8 cellular contexts compared by ENCODE assay signal in the genomic region with DNA sequence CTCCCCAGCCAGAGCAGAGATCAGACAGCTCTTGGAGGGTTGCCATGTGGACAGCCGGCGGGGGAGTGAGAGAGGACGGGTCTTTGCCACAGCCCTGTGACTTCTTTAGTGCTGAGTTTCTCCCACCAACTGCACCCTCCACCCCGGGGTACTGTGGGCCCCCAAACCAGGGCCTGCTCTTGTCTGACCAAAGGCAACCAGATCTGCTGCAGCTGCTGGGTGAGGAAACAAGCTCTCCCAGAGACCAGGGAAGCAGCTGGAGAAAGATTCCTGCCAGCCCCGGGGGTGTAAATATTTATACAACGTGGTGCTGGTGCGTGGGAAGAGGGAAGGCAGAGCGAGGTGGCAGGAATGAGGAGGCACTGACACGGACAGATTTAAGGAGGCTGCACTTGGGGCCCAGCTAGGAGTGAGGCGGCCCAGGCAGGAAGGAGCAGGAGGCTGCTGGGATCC. TPM values are rescaled to one million over a fixed set of nuclear protein-coding genes. Genes with fewer than 3 reads are reported as not detected.
DNase-seq lines count a peak whose midpoint lies in the region; ATAC-seq and TF ChIP-seq lines count a peak whose summit lies in the region.

No MANE protein-coding gene starts in this region.

- H3K36me3 ChIP-seq in adipocyte (ENCODE audit: control insufficient read depth, insufficient read depth, low read length, severe bottlenecking) (no peaks in the 10 kb centered on the region), hepatocyte (replicated peaks; ENCODE audit: insufficient read depth, low read depth) (no peaks in the 10 kb centered on the region)

- DNase-seq in AG04450 (ENCODE audit: low read depth, low spot score) = peak; percentile 95
- DNase-seq in HEK293T (ENCODE audit: extremely low spot score) = peak; percentile 4
- DNase-seq in adipocyte (ENCODE audit: low read depth) = peak; percentile 87
- peak; percentile 60 for DNase-seq in hepatocyte (ENCODE audit: low spot score)
- peak; percentile 29 for DNase-seq in stimulated activated CD8-positive, alpha-beta memory T cell treated with anti-CD3 and anti-CD28 coated beads, Interleukin-4, amount 100 ng/mL, for 48 hours
- no peak for DNase-seq in amniotic stem cell (lab: John Stamatoyannopoulos, UW)
- DNase-seq in A172 (ENCODE audit: low spot score) = no peak

- H3K4me2 ChIP-seq in hepatocyte = peak overlapping the region; percentile 16

- no peaks in the 10 kb centered on the region for H3K9me2 ChIP-seq in hepatocyte (replicated peaks; ENCODE audit: insufficient read depth)

- H3K9me3 ChIP-seq in AG04450 (ENCODE audit: control insufficient read depth, insufficient read depth, low read length) = peaks cover 18% of the 10 kb centered on the region
- peaks cover under 1% of the 10 kb centered on the region for H3K9me3 ChIP-seq in adipocyte (ENCODE audit: control insufficient read depth, low read length)
- H3K9me3 ChIP-seq in hepatocyte (ENCODE audit: low read depth) = no peaks in the 10 kb centered on the region

- 35% methylated on average over 10 of the region's 10 CpGs for WGBS in hepatocyte (ENCODE audit: low lambda C conversion rate, missing lambda C conversion rate)

- peaks cover 2% of the 10 kb centered on the region for H3K79me2 ChIP-seq in hepatocyte

- H3K4me1 ChIP-seq in adipocyte (ENCODE audit: control insufficient read depth, insufficient read depth, low read length) (peaks cover 22% of the 10 kb centered on the region), hepatocyte (ENCODE audit: insufficient read depth) (peaks cover 18% of the 10 kb centered on the region)

- ATAC-seq in HG02970 (IDR thresholded peaks at IDR 0.05; ENCODE audit: low FRiP score, unreplicated experiment) = no peak

- CTCF ChIA-PET in AG04450 (lab: Charles Lee) = interaction anchor here (0.6 to 1.4 kb wide), 3 partner anchors 10 to 21 kb away, joined by 3 read pairs; no protein-coding TSS in a partner anchor
- CTCF ChIA-PET in HEK293T (lab: Yijun Ruan, JAX) = no interaction called here

- no peaks in the 10 kb centered on the region for H3K27me3 ChIP-seq in AG04450 (ENCODE audit: control insufficient read depth, insufficient read depth, low read length)
- no peaks in the 10 kb centered on the region for H3K27me3 ChIP-seq in adipocyte (replicated peaks; ENCODE audit: control insufficient read depth, insufficient read depth, low read length)
- no peaks in the 10 kb centered on the region for H3K27me3 ChIP-seq in hepatocyte

- peak overlapping the region; percentile 97 for H3K27ac ChIP-seq in AG04450 (ENCODE audit: low read depth, low read length)
- H3K27ac ChIP-seq in hepatocyte = peak overlapping the region; percentile 61

- H3K4me3 ChIP-seq in AG04450 (ENCODE audit: low read depth, low read length) (no peak overlapping the region), adipocyte (ENCODE audit: low read length) (no peak overlapping the region), hepatocyte (no peak overlapping the region)

- TF ChIP-seq CTCF in AG04450 (IDR thresholded peaks at IDR 0.05; ENCODE audit: low read depth, low read length) (no peak), hepatocyte (IDR thresholded peaks at IDR 0.05; ENCODE audit: poor library complexity) (no peak)

- POLR2A ChIA-PET in AG04450 (lab: Yijun Ruan, JAX) = interaction anchor here (0.8 to 2.4 kb wide), 11 partner anchors 9 to 991 kb away, joined by 3 to 55 read pairs (median 4); partner anchors contain the start of genes ZFP36L1 and ZFYVE26
- POLR2A ChIA-PET in HEK293T (lab: Yijun Ruan, JAX) = interaction anchor here (0.7 to 2.0 kb wide), 3 partner anchors 9 to 13 kb away, joined by 3 to 10 read pairs (median 6); no protein-coding TSS in a partner anchor

- H3K9ac ChIP-seq in adipocyte (ENCODE audit: low read length) = peak overlapping the region; percentile 74

- no peak overlapping the region for H2AFZ ChIP-seq in hepatocyte

- H4K20me1 ChIP-seq in hepatocyte (ENCODE audit: insufficient read depth, poor library complexity, severe bottlenecking) = no peaks in the 10 kb centered on the region

TF ChIP-seq in HEK293T, 16 proteins besides CTCF, POLR2A, EP300 and RAD21:
- TF ChIP-seq FOXA1 (IDR thresholded peaks at IDR 0.05) (no peak), TARDBP (IDR thresholded peaks at IDR 0.05) (no peak), CTBP1 (IDR thresholded peaks at IDR 0.05; ENCODE audit: borderline replicate concordance) (no peak), LEF1 (IDR thresholded peaks at IDR 0.05; ENCODE audit: borderline replicate concordance) (no peak), FOXK2 (IDR thresholded peaks at IDR 0.05) (no peak), BHLHE40 (IDR thresholded peaks at IDR 0.05; ENCODE audit: borderline replicate concordance) (no peak), SP1 (IDR thresholded peaks at IDR 0.05) (no peak), ZNF384 (IDR thresholded peaks at IDR 0.05) (no peak), FOXM1 (IDR thresholded peaks at IDR 0.05; ENCODE audit: borderline replicate concordance) (no peak), HDGF (IDR thresholded peaks at IDR 0.05; ENCODE audit: borderline replicate concordance) (no peak), L3MBTL2 (conservative IDR thresholded peaks at IDR 0.05) (no peak), ARNT (IDR thresholded peaks at IDR 0.05) (no peak), ELF4 (IDR thresholded peaks at IDR 0.05) (no peak), NFRKB (IDR thresholded peaks at IDR 0.05) (no peak), SUZ12 (IDR thresholded peaks at IDR 0.05) (no peak)
- TF ChIP-seq, protein P1, sequence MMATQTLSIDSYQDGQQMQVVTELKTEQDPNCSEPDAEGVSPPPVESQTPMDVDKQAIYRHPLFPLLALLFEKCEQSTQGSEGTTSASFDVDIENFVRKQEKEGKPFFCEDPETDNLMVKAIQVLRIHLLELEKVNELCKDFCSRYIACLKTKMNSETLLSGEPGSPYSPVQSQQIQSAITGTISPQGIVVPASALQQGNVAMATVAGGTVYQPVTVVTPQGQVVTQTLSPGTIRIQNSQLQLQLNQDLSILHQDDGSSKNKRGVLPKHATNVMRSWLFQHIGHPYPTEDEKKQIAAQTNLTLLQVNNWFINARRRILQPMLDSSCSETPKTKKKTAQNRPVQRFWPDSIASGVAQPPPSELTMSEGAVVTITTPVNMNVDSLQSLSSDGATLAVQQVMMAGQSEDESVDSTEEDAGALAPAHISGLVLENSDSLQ (IDR thresholded peaks at IDR 0.05) = no peak

RNA-seq across cellular contexts. Expression of gene ZFP36L1, which starts 14.3 kb away (rescaled TPM):
- polyA plus RNA-seq in AG04450 (2011; rRNA removed) = 54.4 and 61.5 TPM in 2 replicates
- polyA minus RNA-seq in AG04450 (2011; rRNA and poly(A)+ RNA removed) = 38.4 and 48.0 TPM in 2 replicates
- total RNA-seq in hepatocyte = 101 and 111 TPM in 2 replicates
- 345 and 404 TPM in 2 replicates for polyA plus RNA-seq in hepatocyte
- 39.7 and 49.7 TPM in 2 replicates for total RNA-seq in A172 (2014; rRNA removed; shearing (Covaris generic))

Comparison
In these comparisons a context has a peak if more than half of its experiments do, and no peak if none do; other contexts are left out.
1. DNase-seq: peak in AG04450 (single experiment), HEK293T (single experiment), adipocyte (single experiment), hepatocyte (single experiment) and stimulated activated CD8-positive, alpha-beta memory T cell treated with anti-CD3 and anti-CD28 coated beads, Interleukin-4, amount 100 ng/mL, for 48 hours (single experiment); none in amniotic stem cell (single experiment) and A172 (single experiment).